8 cellular contexts compared by ENCODE assay signal in genomic region chr19:19120308-19121156, GRCh38. TPM values are rescaled to one million over a fixed set of nuclear protein-coding genes. Genes with fewer than 3 reads are reported as not detected.
DNase-seq lines count a peak whose midpoint lies in the region; ATAC-seq, FAIRE-seq and TF ChIP-seq lines count a peak whose summit lies in the region.

No MANE protein-coding gene starts in this region.

- peak overlapping the region; percentile 47 for H2AFZ ChIP-seq in astrocyte (ENCODE audit: low read depth, low read length)

- no peaks in the 10 kb centered on the region for H3K36me3 ChIP-seq in astrocyte (ENCODE audit: insufficient read depth, low read length)

- POLR2A ChIA-PET in AG04450 (lab: Yijun Ruan, JAX): no interaction called here

- H3K9me3 ChIP-seq in AG04450 (ENCODE audit: control insufficient read depth, insufficient read depth, low read length): no peaks in the 10 kb centered on the region; the same call in 1 of the 2 replicates
- no peaks in the 10 kb centered on the region for H3K9me3 ChIP-seq in astrocyte (ENCODE audit: insufficient read depth, low read depth, low read length)

- no peak overlapping the region for H3K27ac Mint-ChIP-seq in astrocyte (ENCODE audit: unreplicated experiment)

- no peak for ATAC-seq in HG02870 (IDR thresholded peaks at IDR 0.05; ENCODE audit: unreplicated experiment)

- H3K27ac ChIP-seq in AG04450 (ENCODE audit: low read depth, low read length): no peak overlapping the region
- H3K27ac ChIP-seq in astrocyte (ENCODE audit: low read depth, low read length): no peak overlapping the region

- DNase-seq in AG04450 (ENCODE audit: low read depth, low spot score) (peak; percentile 59), HUDEP-2 (lab: John Stamatoyannopoulos, UW; ENCODE audit: unreplicated experiment in 76 of 76) (peak in 50 of 76 experiments; percentile 20 to 91 (median 59)), astrocyte (ENCODE audit: low read depth) (peak; percentile 55), left kidney (ENCODE audit: low read depth, low spot score) (peak; percentile 97), NCI-H187 (lab: John Stamatoyannopoulos, UW) (no peak), DMS153 treated with DMSO at 0.1 percent for 48 hours (lab: John Stamatoyannopoulos, UW; ENCODE audit: unreplicated experiment) (no peak)
- no peak for DNase-seq in stimulated activated CD4-positive, alpha-beta T cell treated with anti-CD3 and anti-CD28 coated beads, Interleukin-4, amount 100 ng/mL, for 24 hours

- no peak overlapping the region for H3K4me3 ChIP-seq in AG04450 (ENCODE audit: low read depth, low read length)
- no peak overlapping the region for H3K4me3 ChIP-seq in astrocyte (ENCODE audit: insufficient read depth, low read depth, low read length)

- CTCF ChIA-PET in AG04450 (lab: Charles Lee): no interaction called here

- H3K4me3 Mint-ChIP-seq in astrocyte (ENCODE audit: unreplicated experiment): no peak overlapping the region

- H4K20me1 ChIP-seq in astrocyte (ENCODE audit: insufficient read depth, low read length): no peaks in the 10 kb centered on the region

- TF ChIP-seq CTCF in AG04450 (IDR thresholded peaks at IDR 0.05; ENCODE audit: low read depth, low read length) (no peak), astrocyte (IDR thresholded peaks at IDR 0.05; ENCODE audit: insufficient read depth, low read depth, low read length) (no peak)

- peaks cover 18% of the 10 kb centered on the region for H3K36me3 Mint-ChIP-seq in astrocyte (ENCODE audit: low read depth, unreplicated experiment)

- H3K4me1 Mint-ChIP-seq in astrocyte (ENCODE audit: low read depth, unreplicated experiment): no peaks in the 10 kb centered on the region

- H3K9ac ChIP-seq in astrocyte (ENCODE audit: low read length): no peak overlapping the region

- peaks cover 9% of the 10 kb centered on the region for H3K9me3 Mint-ChIP-seq in astrocyte (ENCODE audit: unreplicated experiment)

- no peaks in the 10 kb centered on the region for H3K27me3 Mint-ChIP-seq in astrocyte (ENCODE audit: low read depth, unreplicated experiment)

- H3K79me2 ChIP-seq in astrocyte (ENCODE audit: insufficient read depth, low read length): no peaks in the 10 kb centered on the region

- no peaks in the 10 kb centered on the region for H3K4me1 ChIP-seq in astrocyte (ENCODE audit: insufficient read depth, low read length)

- no peak for FAIRE-seq in astrocyte (lab: Jason Lieb, UNC)

- H3K27me3 ChIP-seq in AG04450 (ENCODE audit: control insufficient read depth, insufficient read depth, low read length) (no peaks in the 10 kb centered on the region), astrocyte (ENCODE audit: insufficient read depth, low read length) (no peaks in the 10 kb centered on the region)

- H3K4me2 ChIP-seq in astrocyte (ENCODE audit: low read length): peak overlapping the region; percentile 41

RNA-seq across cellular contexts. Expression of gene TMEM161A, which starts 17.7 kb away (rescaled TPM):
- polyA plus RNA-seq in AG04450 (2011; rRNA removed): 16.0 and 21.7 TPM in 2 replicates
- 23.4 and 31.0 TPM in 2 replicates for polyA minus RNA-seq in AG04450 (2011; rRNA and poly(A)+ RNA removed)
- total RNA-seq in astrocyte: 27.2 and 33.8 TPM in 2 replicates

RNA-seq across cellular contexts. Expression of gene MEF2B, which starts 49.5 kb away (rescaled TPM):
- 0.38 and 0.74 TPM in 2 replicates for polyA plus RNA-seq in AG04450 (2011; rRNA removed)
- 0.56 TPM in 1 of 2 replicates, not detected in the other for polyA minus RNA-seq in AG04450 (2011; rRNA and poly(A)+ RNA removed)
- 0.58 and 1.7 TPM in 2 replicates for total RNA-seq in astrocyte

RNA-seq across cellular contexts. Expression of gene SLC25A42, which starts 56.7 kb away (rescaled TPM):
- polyA plus RNA-seq in AG04450 (2011; rRNA removed): 3.7 and 4.8 TPM in 2 replicates
- 4.8 and 8.8 TPM in 2 replicates for polyA minus RNA-seq in AG04450 (2011; rRNA and poly(A)+ RNA removed)
- 7.6 and 7.9 TPM in 2 replicates for total RNA-seq in astrocyte

Comparison
In these comparisons a context has a peak if more than half of its experiments do, and no peak if none do; other contexts are left out.
1. DNase-seq: peak in AG04450 (single experiment), HUDEP-2 (50 of 76), astrocyte (single experiment) and left kidney (single experiment); none in NCI-H187 (0 of 2), DMS153 treated with DMSO at 0.1 percent for 48 hours (single experiment) and stimulated activated CD4-positive, alpha-beta T cell treated with anti-CD3 and anti-CD28 coated beads, Interleukin-4, amount 100 ng/mL, for 24 hours (single experiment).